23 cellular contexts compared by ENCODE assay signal in the genomic region with DNA sequence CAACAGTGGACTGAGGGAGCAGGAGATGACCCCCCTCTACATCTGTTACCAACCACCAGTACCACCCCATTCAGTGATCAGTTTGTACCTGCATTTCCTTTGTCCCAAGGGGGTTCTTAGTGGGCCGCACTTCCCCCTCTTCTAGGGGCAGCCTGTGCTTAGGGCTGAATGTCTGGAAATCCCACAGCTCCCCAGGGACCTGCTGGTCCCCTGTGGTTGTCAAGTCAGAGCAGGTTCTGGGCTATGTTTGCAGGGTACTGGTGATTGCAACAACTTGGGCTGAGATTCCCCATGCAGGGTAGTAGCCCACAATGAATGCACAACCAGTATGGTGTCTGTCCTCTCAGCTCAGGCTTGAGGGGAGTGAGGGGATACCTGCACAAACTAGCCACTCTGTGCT. TPM values are rescaled to one million over a fixed set of nuclear protein-coding genes. Genes with fewer than 3 reads are reported as not detected.
DNase-seq lines count a peak whose midpoint lies in the region; ATAC-seq and TF ChIP-seq lines count a peak whose summit lies in the region.
"Had no signal": no experiment of that assay in that cellular context is flagged by ENCODE, and none has a peak within 500 bp of the region (broad histone marks: within the 10 kb centered on the region; RNA-seq: fewer than 3 reads in every experiment).

No MANE protein-coding gene starts in this region.

- no peak for TF ChIP-seq CTCF in IMR-90 (conservative IDR thresholded peaks at IDR 0.05; ENCODE audit: low read depth, low read length)

- peaks cover 0 to under 1% (median 0%) of the 10 kb centered on the region in 11 experiments; a peak in 2 of 22 replicates for H3K36me3 ChIP-seq in BLaER1 treated with 17β-estradiol and CSF1 and Interleukin-3, amounts not matched to agents 10 nM and 100 nM
- H3K36me3 ChIP-seq in IMR-90 (ENCODE audit: control insufficient read depth, insufficient read depth, low read length) = no peaks in the 10 kb centered on the region
- H3K36me3 ChIP-seq: WERI-Rb-1 had no signal

- no peak overlapping the region for H4K91ac ChIP-seq in IMR-90 (ENCODE audit: insufficient read depth, low read depth, low read length)

- H3K4me1 ChIP-seq in BLaER1 treated with 17β-estradiol and CSF1 and Interleukin-3, amounts not matched to agents 10 nM and 100 nM = peaks cover 4 to 13% (median 8%) of the 10 kb centered on the region in 10 experiments; a peak in 18 of 20 replicates
- H3K4me1 ChIP-seq in IMR-90 (ENCODE audit: control insufficient read depth, insufficient read depth, low read length) = no peaks in the 10 kb centered on the region
- H3K4me1 ChIP-seq: breast epithelium had no signal

- no peak overlapping the region for H3K4me3 Mint-ChIP-seq in T-cell
- H3K4me3 Mint-ChIP-seq: CD8-positive, alpha-beta T cell; nephron progenitor cell; T-helper 17 cell had no signal

- no peaks in the 10 kb centered on the region for H4K20me1 ChIP-seq in BLaER1 treated with 17β-estradiol and CSF1 and Interleukin-3, amounts not matched to agents 10 nM and 100 nM
- H4K20me1 ChIP-seq in IMR-90 (ENCODE audit: insufficient read depth, low read length) = no peaks in the 10 kb centered on the region

- H2BK15ac ChIP-seq in IMR-90 (ENCODE audit: low read depth, low read length) = no peak overlapping the region

- H2AK9ac ChIP-seq in IMR-90 (replicated peaks; ENCODE audit: low read depth, low read length, poor library complexity) = peak overlapping the region; percentile 42

- no peak overlapping the region for H3K4ac ChIP-seq in IMR-90 (ENCODE audit: low read depth, low read length)

- no peak overlapping the region for H3K4me3 ChIP-seq in BLaER1 treated with 17β-estradiol and CSF1 and Interleukin-3, amounts not matched to agents 10 nM and 100 nM
- H3K4me3 ChIP-seq in IMR-90 (ENCODE audit: insufficient read depth, low read depth, low read length) = no peak overlapping the region
- H3K4me3 ChIP-seq: breast epithelium had no signal

- no peaks in the 10 kb centered on the region for H3K27me3 Mint-ChIP-seq in T-cell
- H3K27me3 Mint-ChIP-seq: T-helper 17 cell had no signal

- WGBS in IMR-90 (ENCODE audit: extremely low coverage in 2 of 2, insufficient read length in 1 of 2), 2 experiments = no CpG with 5 or more reads among the region's 1 CpG

- H3K23ac ChIP-seq in IMR-90 (ENCODE audit: low read depth, low read length) = no peak overlapping the region

- TF ChIP-seq RAD21 in IMR-90 (IDR thresholded peaks at IDR 0.05; ENCODE audit: low read length) = no peak

- no peaks in the 10 kb centered on the region for H3K27me3 ChIP-seq in BLaER1 treated with 17β-estradiol and CSF1 and Interleukin-3, amounts not matched to agents 10 nM and 100 nM
- no peaks in the 10 kb centered on the region for H3K27me3 ChIP-seq in IMR-90 (ENCODE audit: control insufficient read depth, insufficient read depth, low read length)
- H3K27me3 ChIP-seq: breast epithelium had no signal

- H3K4me1 Mint-ChIP-seq in T-cell = peaks cover 2 to 10% (median 10%) of the 10 kb centered on the region in 3 donors
- H3K4me1 Mint-ChIP-seq: nephron progenitor cell, T-helper 17 cell had no signal

- no peak overlapping the region for H3K27ac ChIP-seq in BLaER1 treated with 17β-estradiol and CSF1 and Interleukin-3, amounts not matched to agents 10 nM and 100 nM
- no peak overlapping the region for H3K27ac ChIP-seq in IMR-90 (ENCODE audit: insufficient read depth, low read length)
- H3K27ac ChIP-seq: breast epithelium, WERI-Rb-1 had no signal

- dilution Hi-C loops in IMR-90 (cut with HindIII; ENCODE audit: low sequenced_read_pairs, unreplicated experiment) = no loop called here

- H2BK20ac ChIP-seq in IMR-90 (ENCODE audit: low read depth, low read length) = no peak overlapping the region

- no TSS peak for BruUV-seq in IMR-90 (replicated peaks; lab: Mats Ljungman, UMichigan)

- no peak overlapping the region for H3K14ac ChIP-seq in IMR-90 (replicated peaks; ENCODE audit: low read depth, low read length)

- peaks cover 0 to 3% of the 10 kb centered on the region in 2 experiments; a peak in 1 of 4 replicates for H3K79me1 ChIP-seq in IMR-90 (ENCODE audit: low read depth in 1 of 2, low read length in 2 of 2)

- CTCF ChIA-PET in IMR-90 (lab: Yijun Ruan, JAX) = no interaction called here
- CTCF ChIA-PET in T-cell (lab: Charles Lee) = no interaction called here
- CTCF ChIA-PET in HEK293T (lab: Yijun Ruan, JAX) = no interaction called here

- no peak overlapping the region for H2BK120ac ChIP-seq in IMR-90 (ENCODE audit: low read depth, low read length)

- in situ Hi-C loops in IMR-90 (cut with MboI; ENCODE audit: low sequenced_read_pairs) = no loop called here

- no peak overlapping the region for H4K8ac ChIP-seq in IMR-90 (ENCODE audit: low read depth in 2 of 2, low read length in 2 of 2)

- H3K9me3 Mint-ChIP-seq in T-cell = peaks cover 4 to 37% (median 6%) of the 10 kb centered on the region in 3 donors

- no peak overlapping the region for H4K5ac ChIP-seq in IMR-90 (ENCODE audit: low read depth, low read length)

- no peak overlapping the region for H2AK5ac ChIP-seq in IMR-90 (ENCODE audit: low read depth, low read length)

- no peak overlapping the region for H2AFZ ChIP-seq in IMR-90 (replicated peaks; ENCODE audit: low read length, poor library complexity)

- ATAC-seq in GM19025 (IDR thresholded peaks at IDR 0.05; ENCODE audit: low read depth, unreplicated experiment) (peak; percentile 80), HG02885 (IDR thresholded peaks at IDR 0.05; ENCODE audit: poor library complexity, unreplicated experiment) (peak; percentile 46), IMR-90 (ENCODE audit: low read depth) (no peak), T-cell (replicated peaks in 1 of 4) (no peak), HG02852 (IDR thresholded peaks at IDR 0.05; ENCODE audit: unreplicated experiment) (no peak)
- ATAC-seq: CD8-positive, alpha-beta T cell; T-helper 17 cell had no signal

- POLR2A ChIA-PET in IMR-90 (lab: Charles Lee; ENCODE audit: unreplicated experiment) (no interaction called here), T-cell (lab: Charles Lee) (no interaction called here), HEK293T (lab: Yijun Ruan, JAX) (no interaction called here)

- no peak overlapping the region for H3K27ac Mint-ChIP-seq in T-cell
- H3K27ac Mint-ChIP-seq: CD8-positive, alpha-beta T cell; nephron progenitor cell; T-helper 17 cell had no signal

- no peak overlapping the region for H3K56ac ChIP-seq in IMR-90 (ENCODE audit: extremely low read depth, insufficient read depth, low read length)

- H3K4me2 ChIP-seq in BLaER1 treated with 17β-estradiol and CSF1 and Interleukin-3, amounts not matched to agents 10 nM and 100 nM = peak overlapping the region in 10 of 11 experiments; percentile 9 to 73 (median 52); a peak in 18 of 22 replicates
- H3K4me2 ChIP-seq in IMR-90 (ENCODE audit: low read depth, low read length) = no peak overlapping the region

- no peak overlapping the region for H2BK5ac ChIP-seq in IMR-90 (ENCODE audit: low read depth, low read length, poor library complexity, severe bottlenecking)

- intact Hi-C loops in IMR-90 (cut with micrococcal nuclease) = no loop called here

- H3K36me3 Mint-ChIP-seq in T-cell = peaks cover 66% of the 10 kb centered on the region

- no peak overlapping the region for H3K9ac ChIP-seq in BLaER1 treated with 17β-estradiol and CSF1 and Interleukin-3, amounts not matched to agents 10 nM and 100 nM
- no peak overlapping the region for H3K9ac ChIP-seq in IMR-90 (ENCODE audit: low read depth, low read length)

- no peak overlapping the region for H3K18ac ChIP-seq in IMR-90 (ENCODE audit: low read depth, low read length)

- no peaks in the 10 kb centered on the region for H3K9me1 ChIP-seq in IMR-90 (ENCODE audit: insufficient read depth, low read length)

- TF ChIP-seq POLR2A in IMR-90 (IDR thresholded peaks at IDR 0.05; ENCODE audit: low read depth, low read length) = no peak

- H3K9me3 ChIP-seq in BLaER1 treated with 17β-estradiol and CSF1 and Interleukin-3, amounts not matched to agents 10 nM and 100 nM (replicated peaks in 1 of 11) = peaks cover 0 to 29% (median 10%) of the 10 kb centered on the region in 11 experiments; a peak in 10 of 22 replicates
- no peaks in the 10 kb centered on the region for H3K9me3 ChIP-seq in IMR-90 (ENCODE audit: control insufficient read depth, insufficient read depth, low read length)

- no peak for DNase-seq in IMR-90
- DNase-seq in T-cell = no peak
- DNase-seq in HEK293T (ENCODE audit: extremely low spot score) = no peak
- no peak for DNase-seq in NCI-H2171 treated with DMSO at 0.1 percent for 48 hours (lab: John Stamatoyannopoulos, UW)
- DNase-seq: ACHN; CD8-positive, alpha-beta T cell; mesendoderm; NCI-H1092 treated with DMSO at 0.1 percent for 48 hours; NCI-H69; nephron progenitor cell; SIG-M5; stimulated activated CD4-positive, alpha-beta T cell treated with anti-CD3 and anti-CD28 coated beads, Interleukin-2, amount 100 ng/mL, for 24 hours; T-helper 17 cell; WERI-Rb-1 had no signal

TF ChIP-seq in IMR-90, 13 proteins besides CTCF, POLR2A, EP300 and RAD21 (continues in another document):
- TF ChIP-seq MAZ (IDR thresholded peaks at IDR 0.05; ENCODE audit: borderline replicate concordance, low read depth, low read length) (no peak), RFX5 (IDR thresholded peaks at IDR 0.05; ENCODE audit: low read depth, low read length) (no peak), MXI1 (IDR thresholded peaks at IDR 0.05; ENCODE audit: borderline replicate concordance, low read depth, low read length) (no peak)

TF ChIP-seq in HEK293T, 16 proteins besides CTCF, POLR2A, EP300 and RAD21:
- TF ChIP-seq LEF1 (IDR thresholded peaks at IDR 0.05; ENCODE audit: borderline replicate concordance) = no peak
- TF ChIP-seq, protein P1, sequence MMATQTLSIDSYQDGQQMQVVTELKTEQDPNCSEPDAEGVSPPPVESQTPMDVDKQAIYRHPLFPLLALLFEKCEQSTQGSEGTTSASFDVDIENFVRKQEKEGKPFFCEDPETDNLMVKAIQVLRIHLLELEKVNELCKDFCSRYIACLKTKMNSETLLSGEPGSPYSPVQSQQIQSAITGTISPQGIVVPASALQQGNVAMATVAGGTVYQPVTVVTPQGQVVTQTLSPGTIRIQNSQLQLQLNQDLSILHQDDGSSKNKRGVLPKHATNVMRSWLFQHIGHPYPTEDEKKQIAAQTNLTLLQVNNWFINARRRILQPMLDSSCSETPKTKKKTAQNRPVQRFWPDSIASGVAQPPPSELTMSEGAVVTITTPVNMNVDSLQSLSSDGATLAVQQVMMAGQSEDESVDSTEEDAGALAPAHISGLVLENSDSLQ (IDR thresholded peaks at IDR 0.05) = no peak
- no peak for TF ChIP-seq CTBP1 (IDR thresholded peaks at IDR 0.05; ENCODE audit: borderline replicate concordance)
- TF ChIP-seq BHLHE40 (IDR thresholded peaks at IDR 0.05; ENCODE audit: borderline replicate concordance) = no peak
- TF ChIP-seq SP1 (IDR thresholded peaks at IDR 0.05) = no peak
- no peak for TF ChIP-seq ARNT (IDR thresholded peaks at IDR 0.05)

RNA-seq across cellular contexts. Expression of gene COL10A1, which starts 39.7 kb away (rescaled TPM):
- total RNA-seq in IMR-90 (2012; rRNA removed) (not detected in 2 replicates), T-cell (not detected)
- 0.05 and 0.70 TPM in 2 replicates for polyA plus RNA-seq in IMR-90 (2012; rRNA removed)
- 0.01 TPM in 2 replicates for polyA plus RNA-seq in IMR-90 (2012; cell fraction: cytosol; rRNA removed)
- polyA plus RNA-seq in IMR-90 (2012; cell fraction: nucleus; rRNA removed; ENCODE audit: low replicate concordance) = not detected in 2 replicates
- total RNA-seq: CD8-positive, alpha-beta T cell; frontal cortex; HT-29; ureter had no signal
- polyA plus RNA-seq: adipose tissue had no signal

Comparison
In these comparisons a context has a peak if more than half of its experiments do, and no peak if none do; other contexts are left out.
1. ATAC-seq: peak in GM19025 (single experiment) and HG02885 (single experiment); none in IMR-90 (single experiment), T-cell (0 of 4) and HG02852 (single experiment).